In the genomic region with DNA sequence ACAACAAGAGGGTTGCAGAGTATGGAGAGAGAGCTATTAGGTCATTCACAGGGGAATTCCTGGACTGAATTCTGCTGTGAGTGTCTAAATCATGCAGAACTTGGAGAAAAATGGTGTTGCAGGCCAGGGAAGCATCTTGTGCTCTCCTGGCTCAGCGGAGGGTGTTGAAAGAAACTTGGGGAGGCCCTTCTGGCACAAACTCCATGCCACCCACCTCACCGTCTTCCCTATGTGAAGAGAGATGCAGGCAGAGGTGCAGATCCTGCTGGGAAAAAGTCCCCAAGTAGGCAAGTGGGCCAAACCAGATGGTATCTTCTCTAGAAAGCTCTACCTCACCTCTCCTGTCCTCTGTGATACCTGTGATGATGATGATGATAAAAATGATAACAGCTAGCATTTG, we compare ENCODE assay signal across 28 cellular contexts.
"Had no signal": no experiment of that assay in that cellular context is flagged by ENCODE, and none has a peak within 500 bp of the region (broad histone marks: within the 10 kb centered on the region; RNA-seq: fewer than 3 reads in every experiment).

No MANE protein-coding gene starts in this region.

- H3K4me3 ChIP-seq: stomach, suprapubic skin, testis, thoracic aorta, thyroid gland, tibial artery, tibial nerve, transverse colon, upper lobe of left lung, upper lobe of right lung, uterus, vagina had no signal

- H3K27me3 ChIP-seq: stomach, suprapubic skin, testis, thyroid gland, tibial artery, tibial nerve, transverse colon, upper lobe of left lung, upper lobe of right lung, uterus, vagina had no signal

- ATAC-seq: stimulated activated effector memory CD8-positive, alpha-beta T cell treated with anti-CD3 and anti-CD28 coated beads, Interleukin-12 subunit alpha, Interleukin-12 subunit beta, amount 100 ng/mL, for 72 hours; stimulated activated memory B cell treated with anti-CD40 and anti-IgM and Interleukin-4, amounts not matched to agents 10 μg/mL and 1 μg/mL and 100 μg/mL, for 72 hours; stimulated activated naive B cell treated with anti-CD40 and anti-IgM and Interleukin-4, amounts not matched to agents 10 μg/mL and 1 μg/mL and 100 μg/mL, for 72 hours; stimulated activated naive CD8-positive, alpha-beta T cell treated with anti-CD3 and anti-CD28 coated beads, Interleukin-15, amount 100 ng/mL, for 72 hours; stimulated activated naive CD8-positive, alpha-beta T cell treated with anti-CD3 and anti-CD28 coated beads, Interleukin-15, Interleukin-2, amounts not matched to agents 100 U/mL and 50 U/mL, for 24 hours; upper lobe of right lung had no signal

- H3K4me1 Mint-ChIP-seq: stimulated activated effector memory CD8-positive, alpha-beta T cell treated with anti-CD3 and anti-CD28 coated beads, Interleukin-12 subunit alpha, Interleukin-12 subunit beta, amount 100 ng/mL, for 72 hours; stimulated activated memory B cell treated with anti-CD40 and anti-IgM and Interleukin-4, amounts not matched to agents 10 μg/mL and 1 μg/mL and 100 μg/mL, for 72 hours; stimulated activated naive B cell treated with anti-CD40 and anti-IgM and Interleukin-4, amounts not matched to agents 10 μg/mL and 1 μg/mL and 100 μg/mL, for 72 hours; stimulated activated naive CD8-positive, alpha-beta T cell treated with anti-CD3 and anti-CD28 coated beads, Interleukin-15, amount 100 ng/mL, for 72 hours had no signal

- H3K4me1 ChIP-seq: stomach, suprapubic skin, testis, thyroid gland, tibial artery, tibial nerve, transverse colon, upper lobe of left lung, upper lobe of right lung, uterus, vagina had no signal

- H3K9me3 Mint-ChIP-seq: stimulated activated memory B cell treated with anti-CD40 and anti-IgM and Interleukin-4, amounts not matched to agents 10 μg/mL and 1 μg/mL and 100 μg/mL, for 72 hours; type B pancreatic cell had no signal

- H3K4me3 Mint-ChIP-seq: stimulated activated effector memory CD8-positive, alpha-beta T cell treated with anti-CD3 and anti-CD28 coated beads, Interleukin-12 subunit alpha, Interleukin-12 subunit beta, amount 100 ng/mL, for 72 hours; stimulated activated memory B cell treated with anti-CD40 and anti-IgM and Interleukin-4, amounts not matched to agents 10 μg/mL and 1 μg/mL and 100 μg/mL, for 72 hours; stimulated activated naive B cell treated with anti-CD40 and anti-IgM and Interleukin-4, amounts not matched to agents 10 μg/mL and 1 μg/mL and 100 μg/mL, for 72 hours; stimulated activated naive CD8-positive, alpha-beta T cell treated with anti-CD3 and anti-CD28 coated beads, Interleukin-15, amount 100 ng/mL, for 72 hours; stimulated activated naive CD8-positive, alpha-beta T cell treated with anti-CD3 and anti-CD28 coated beads, Interleukin-15, Interleukin-2, amounts not matched to agents 100 ng/mL and 50 ng/mL, for 24 hours; type B pancreatic cell had no signal

- H3K27ac ChIP-seq: stomach, suprapubic skin, testis, thoracic aorta, thyroid gland, tibial artery, tibial nerve, transverse colon, upper lobe of left lung, upper lobe of right lung, uterus, vagina had no signal

- H3K36me3 ChIP-seq: stomach, suprapubic skin, thoracic aorta, thyroid gland, tibial artery, tibial nerve, transverse colon, upper lobe of left lung, upper lobe of right lung, uterus, vagina had no signal

- H3K27ac Mint-ChIP-seq: stimulated activated effector memory CD8-positive, alpha-beta T cell treated with anti-CD3 and anti-CD28 coated beads, Interleukin-12 subunit alpha, Interleukin-12 subunit beta, amount 100 ng/mL, for 72 hours; stimulated activated memory B cell treated with anti-CD40 and anti-IgM and Interleukin-4, amounts not matched to agents 10 μg/mL and 1 μg/mL and 100 μg/mL, for 72 hours; stimulated activated naive B cell treated with anti-CD40 and anti-IgM and Interleukin-4, amounts not matched to agents 10 μg/mL and 1 μg/mL and 100 μg/mL, for 72 hours; stimulated activated naive CD8-positive, alpha-beta T cell treated with anti-CD3 and anti-CD28 coated beads, Interleukin-15, amount 100 ng/mL, for 72 hours; stimulated activated naive CD8-positive, alpha-beta T cell treated with anti-CD3 and anti-CD28 coated beads, Interleukin-15, Interleukin-2, amounts not matched to agents 100 ng/mL and 50 ng/mL, for 24 hours; type B pancreatic cell had no signal

- H3K27me3 Mint-ChIP-seq: stimulated activated memory B cell treated with anti-CD40 and anti-IgM and Interleukin-4, amounts not matched to agents 10 μg/mL and 1 μg/mL and 100 μg/mL, for 72 hours; stimulated activated naive B cell treated with anti-CD40 and anti-IgM and Interleukin-4, amounts not matched to agents 10 μg/mL and 1 μg/mL and 100 μg/mL, for 72 hours; stimulated activated naive CD8-positive, alpha-beta T cell treated with anti-CD3 and anti-CD28 coated beads, Interleukin-15, amount 100 ng/mL, for 72 hours; stimulated activated naive CD8-positive, alpha-beta T cell treated with anti-CD3 and anti-CD28 coated beads, Interleukin-15, Interleukin-2, amounts not matched to agents 100 ng/mL and 50 ng/mL, for 24 hours; type B pancreatic cell had no signal

- DNase-seq: stimulated activated CD4-positive, alpha-beta T cell treated with anti-CD3 and anti-CD28 coated beads, Interleukin-2, amount 100 ng/mL, for 48 hours; stimulated activated CD4-positive, alpha-beta T cell treated with anti-CD3 and anti-CD28 coated beads, Interleukin-4, amount 100 ng/mL, for 1 hour; stimulated activated CD4-positive, alpha-beta T cell treated with anti-CD3 and anti-CD28 coated beads, Interleukin-4, amount 100 ng/mL, for 24 hours; stimulated activated CD4-positive, alpha-beta T cell treated with anti-CD3 and anti-CD28 coated beads, Interleukin-4, amount 100 ng/mL, for 4 hours; stimulated activated CD8-positive, alpha-beta memory T cell treated with anti-CD3 and anti-CD28 coated beads, Interleukin-4, amount 100 ng/mL, for 48 hours; stimulated activated naive B cell treated with anti-CD40 and anti-IgM and Interleukin-4, amounts not matched to agents 10 μg/mL and 1 μg/mL and 100 μg/mL, for 72 hours; stimulated activated naive CD4-positive, alpha-beta T cell; stimulated activated naive CD4-positive, alpha-beta T cell treated with Interleukin-2 at 50 U/mL for 16 hours; stimulated activated naive CD8-positive, alpha-beta T cell treated with anti-CD3 and anti-CD28 coated beads, Interleukin-15, amount 100 ng/mL, for 72 hours; stimulated activated naive CD8-positive, alpha-beta T cell treated with anti-CD3 and anti-CD28 coated beads, Interleukin-15, Interleukin-2, amounts not matched to agents 100 U/mL and 50 U/mL, for 24 hours; stomach; substantia nigra; testis; thyroid gland; tibial artery; transverse colon; trophoblast cell; upper lobe of left lung; upper lobe of right lung; uterus had no signal

- H3K9me3 ChIP-seq: stomach, suprapubic skin, testis, thoracic aorta, thyroid gland, tibial artery, tibial nerve, transverse colon, upper lobe of left lung, upper lobe of right lung, uterus, vagina had no signal

- H3K36me3 Mint-ChIP-seq: stimulated activated effector memory CD8-positive, alpha-beta T cell treated with anti-CD3 and anti-CD28 coated beads, Interleukin-12 subunit alpha, Interleukin-12 subunit beta, amount 100 ng/mL, for 72 hours; stimulated activated memory B cell treated with anti-CD40 and anti-IgM and Interleukin-4, amounts not matched to agents 10 μg/mL and 1 μg/mL and 100 μg/mL, for 72 hours; stimulated activated naive B cell treated with anti-CD40 and anti-IgM and Interleukin-4, amounts not matched to agents 10 μg/mL and 1 μg/mL and 100 μg/mL, for 72 hours; type B pancreatic cell had no signal
